Comparison of ENCODE assay signal across 11 cellular contexts in genomic region chr4:105765690-105766407, GRCh38. TPM values are rescaled to one million over a fixed set of nuclear protein-coding genes. Genes with fewer than 3 reads are reported as not detected.
DNase-seq lines count a peak whose midpoint lies in the region; ATAC-seq and TF ChIP-seq lines count a peak whose summit lies in the region.
"Had no signal": no experiment of that assay in that cellular context is flagged by ENCODE, and none has a peak within 500 bp of the region (broad histone marks: within the 10 kb centered on the region; RNA-seq: fewer than 3 reads in every experiment).

No MANE protein-coding gene starts in this region.

- no peak for ATAC-seq in GM18520 (IDR thresholded peaks at IDR 0.05; ENCODE audit: unreplicated experiment)

- peak; percentile 89 for DNase-seq in EL
- DNase-seq in NCI-H446 treated with DMSO at 0.1 percent for 48 hours (lab: John Stamatoyannopoulos, UW): peak; percentile 12
- peak; percentile 83 for DNase-seq in dermis blood vessel endothelial cell
- DNase-seq in mucosa of gallbladder (ENCODE audit: low spot score): peak; percentile 28
- no peak for DNase-seq in NK-92 (lab: John Stamatoyannopoulos, UW; ENCODE audit: unreplicated experiment)
- DNase-seq in activated gamma-delta T cell treated with Interleukin-2 at 50 U/mL for 16 hours: no peak
- no peak for DNase-seq in GM13976 (ENCODE audit: low spot score)
- DNase-seq: activated CD4-positive, alpha-beta T cell treated with anti-CD3 and anti-CD28 coated beads for 48 hours; cerebellar nuclear complex; NCI-H2171 had no signal

- in situ Hi-C loops in GM13976 (cut with MboI; ENCODE audit: low sequenced_read_pairs, unreplicated experiment): no loop called here

- TF ChIP-seq CTCF in GM13976 (IDR thresholded peaks at IDR 0.05; ENCODE audit: borderline replicate concordance, control extremely low read depth, extremely low read depth, insufficient read depth, missing control alignments): no peak

RNA-seq across cellular contexts. Expression of gene GSTCD, which starts 57.3 kb away (rescaled TPM):
- 11.6 and 13.8 TPM in 2 replicates for total RNA-seq in dermis blood vessel endothelial cell
- 12.8 TPM for total RNA-seq in mucosa of gallbladder

RNA-seq across cellular contexts. Expression of gene INTS12, which starts 57.4 kb away (rescaled TPM):
- total RNA-seq in dermis blood vessel endothelial cell: 14.0 and 14.1 TPM in 2 replicates
- total RNA-seq in mucosa of gallbladder: 16.3 TPM

Comparison
In these comparisons a context has a peak if more than half of its experiments do, and no peak if none do; other contexts are left out.
1. DNase-seq: peak in EL (single experiment), NCI-H446 treated with DMSO at 0.1 percent for 48 hours (single experiment), dermis blood vessel endothelial cell (single experiment) and mucosa of gallbladder (single experiment); none in NK-92 (single experiment), activated gamma-delta T cell treated with Interleukin-2 at 50 U/mL for 16 hours (single experiment) and GM13976 (single experiment).